ENCODE assay signal across 2 cellular contexts in the genomic region with DNA sequence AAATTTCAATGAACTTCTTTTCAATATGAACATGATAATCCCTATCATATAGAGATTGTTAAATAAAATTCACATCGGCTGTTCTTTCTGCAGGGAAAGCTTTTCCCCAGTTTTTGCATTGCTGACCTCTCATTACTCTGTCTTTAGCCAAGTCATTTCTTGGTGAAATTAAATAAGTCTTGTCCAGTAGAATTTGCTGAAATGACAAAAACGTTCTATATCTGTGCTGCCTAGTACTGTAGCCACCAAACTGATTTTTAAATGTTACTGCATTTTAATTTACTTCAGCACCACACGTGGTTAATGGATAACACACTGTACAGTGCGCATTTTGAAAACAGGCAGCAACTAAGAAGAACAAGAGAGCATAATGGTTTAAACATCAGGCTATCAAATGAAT.
TF ChIP-seq lines count a peak whose summit lies in the region.

No MANE protein-coding gene starts in this region.

TF ChIP-seq in HepG2, 621 proteins besides CTCF, POLR2A, EP300 and RAD21:
- TF ChIP-seq FIP1L1 (IDR thresholded peaks at IDR 0.05; ENCODE audit: borderline replicate concordance, insufficient read depth, low read depth, low read length) (no peak), MXD4 (CRISPR knock-in tag; IDR thresholded peaks at IDR 0.05) (no peak), ADNP (CRISPR knock-in tag; IDR thresholded peaks at IDR 0.05) (no peak), STAG1 (CRISPR knock-in tag; IDR thresholded peaks at IDR 0.05) (no peak), YEATS2 (CRISPR knock-in tag; IDR thresholded peaks at IDR 0.05; ENCODE audit: borderline replicate concordance) (no peak), MAFG (CRISPR knock-in tag; IDR thresholded peaks at IDR 0.05) (no peak), ZNF296 (CRISPR knock-in tag; conservative IDR thresholded peaks at IDR 0.05) (no peak), JDP2 (CRISPR knock-in tag; IDR thresholded peaks at IDR 0.05; ENCODE audit: borderline replicate concordance) (no peak), KDM3A (CRISPR knock-in tag; IDR thresholded peaks at IDR 0.05; ENCODE audit: low read depth) (no peak), MAFF (IDR thresholded peaks at IDR 0.05; ENCODE audit: low read depth, low read length) (peak; percentile 83), ZNF232 (CRISPR knock-in tag; IDR thresholded peaks at IDR 0.05; ENCODE audit: borderline replicate concordance) (no peak), MAFK (conservative IDR thresholded peaks at IDR 0.05 in 1 of 2, IDR thresholded peaks at IDR 0.05 in 1 of 2; ENCODE audit: low read length in 2 of 2) (peak; percentile 85 to 88)
- TF ChIP-seq, protein P1, sequence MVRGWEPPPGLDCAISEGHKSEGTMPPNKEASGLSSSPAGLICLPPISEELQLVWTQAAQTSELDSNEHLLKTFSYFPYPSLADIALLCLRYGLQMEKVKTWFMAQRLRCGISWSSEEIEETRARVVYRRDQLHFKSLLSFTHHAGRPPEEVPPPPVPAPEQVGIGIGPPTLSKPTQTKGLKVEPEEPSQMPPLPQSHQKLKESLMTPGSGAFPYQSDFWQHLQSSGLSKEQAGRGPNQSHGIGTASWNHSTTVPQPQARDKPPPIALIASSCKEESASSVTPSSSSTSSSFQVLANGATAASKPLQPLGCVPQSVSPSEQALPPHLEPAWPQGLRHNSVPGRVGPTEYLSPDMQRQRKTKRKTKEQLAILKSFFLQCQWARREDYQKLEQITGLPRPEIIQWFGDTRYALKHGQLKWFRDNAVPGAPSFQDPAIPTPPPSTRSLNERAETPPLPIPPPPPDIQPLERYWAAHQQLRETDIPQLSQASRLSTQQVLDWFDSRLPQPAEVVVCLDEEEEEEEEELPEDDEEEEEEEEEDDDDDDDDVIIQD (CRISPR knock-in tag; IDR thresholded peaks at IDR 0.05; ENCODE audit: low read depth) = no peak
- TF ChIP-seq, protein P2, sequence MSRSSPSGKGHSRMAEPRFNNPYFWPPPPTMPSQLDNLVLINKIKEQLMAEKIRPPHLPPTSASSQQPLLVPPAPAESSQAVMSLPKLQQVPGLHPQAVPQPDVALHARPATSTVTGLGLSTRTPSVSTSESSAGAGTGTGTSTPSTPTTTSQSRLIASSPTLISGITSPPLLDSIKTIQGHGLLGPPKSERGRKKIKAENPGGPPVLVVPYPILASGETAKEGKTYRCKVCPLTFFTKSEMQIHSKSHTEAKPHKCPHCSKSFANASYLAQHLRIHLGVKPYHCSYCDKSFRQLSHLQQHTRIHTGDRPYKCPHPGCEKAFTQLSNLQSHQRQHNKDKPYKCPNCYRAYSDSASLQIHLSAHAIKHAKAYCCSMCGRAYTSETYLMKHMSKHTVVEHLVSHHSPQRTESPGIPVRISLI (CRISPR knock-in tag; IDR thresholded peaks at IDR 0.05; ENCODE audit: borderline replicate concordance) = no peak
- TF ChIP-seq, protein P3, sequence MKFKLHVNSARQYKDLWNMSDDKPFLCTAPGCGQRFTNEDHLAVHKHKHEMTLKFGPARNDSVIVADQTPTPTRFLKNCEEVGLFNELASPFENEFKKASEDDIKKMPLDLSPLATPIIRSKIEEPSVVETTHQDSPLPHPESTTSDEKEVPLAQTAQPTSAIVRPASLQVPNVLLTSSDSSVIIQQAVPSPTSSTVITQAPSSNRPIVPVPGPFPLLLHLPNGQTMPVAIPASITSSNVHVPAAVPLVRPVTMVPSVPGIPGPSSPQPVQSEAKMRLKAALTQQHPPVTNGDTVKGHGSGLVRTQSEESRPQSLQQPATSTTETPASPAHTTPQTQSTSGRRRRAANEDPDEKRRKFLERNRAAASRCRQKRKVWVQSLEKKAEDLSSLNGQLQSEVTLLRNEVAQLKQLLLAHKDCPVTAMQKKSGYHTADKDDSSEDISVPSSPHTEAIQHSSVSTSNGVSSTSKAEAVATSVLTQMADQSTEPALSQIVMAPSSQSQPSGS (CRISPR knock-in tag; IDR thresholded peaks at IDR 0.05) = no peak

TF ChIP-seq in H1, 55 proteins besides CTCF, POLR2A, EP300 and RAD21:
- peak; percentile 38; the same call in 1 of the 2 replicates for TF ChIP-seq MAFK (IDR thresholded peaks at IDR 0.05; ENCODE audit: low read depth, low read length)
- no peak for TF ChIP-seq BRCA1 (IDR thresholded peaks at IDR 0.05; ENCODE audit: low read depth, low read length)
TF ChIP-seq in H1: peak in this region for 1.
